In genomic region chr5:122030251-122030650, GRCh38 we compare ENCODE assay signal across 22 cellular contexts. TPM values are rescaled to one million over a fixed set of nuclear protein-coding genes. Genes with fewer than 3 reads are reported as not detected.
DNase-seq lines count a peak whose midpoint lies in the region; ATAC-seq and TF ChIP-seq lines count a peak whose summit lies in the region.
"Had no signal": no experiment of that assay in that cellular context is flagged by ENCODE, and none has a peak within 500 bp of the region (broad histone marks: within the 10 kb centered on the region; RNA-seq: fewer than 3 reads in every experiment).

No MANE protein-coding gene starts in this region.

- in situ Hi-C loops in SK-MEL-5 (cut with HindIII; ENCODE audit: low pct_unique_long_range_greater_than_20kb, low sequenced_read_pairs), result no loop called here

- H3T11ph ChIP-seq in H9 (ENCODE audit: low read length), result no peak overlapping the region

- H3K79me2 ChIP-seq in H9 (ENCODE audit: insufficient read depth, low read length) (no peaks in the 10 kb centered on the region), trophoblast cell (ENCODE audit: control insufficient read depth, insufficient read depth, low read length, poor library complexity) (no peaks in the 10 kb centered on the region)

- TF ChIP-seq CTCF in H9 (conservative IDR thresholded peaks at IDR 0.05) (peak; percentile 30; the same call in 1 of the 3 replicates), fibroblast of pulmonary artery (IDR thresholded peaks at IDR 0.05; ENCODE audit: low read length, missing control alignments) (peak; percentile 13), lower leg skin (IDR thresholded peaks at IDR 0.05) (no peak)

- H3K4me2 ChIP-seq in H9 (ENCODE audit: insufficient read depth, insufficient read length, low read length) (no peak overlapping the region), trophoblast cell (ENCODE audit: low read length) (no peak overlapping the region)
- H3K4me2 ChIP-seq: SK-N-SH had no signal

- H3K23ac ChIP-seq in H9 (ENCODE audit: insufficient read length, low read depth, low read length) (no peak overlapping the region), trophoblast cell (ENCODE audit: low read length) (no peak overlapping the region)

- H2BK5ac ChIP-seq in H9 (ENCODE audit: insufficient read length, low read length), result no peak overlapping the region
- H2BK5ac ChIP-seq in trophoblast cell (ENCODE audit: low read depth, low read length, poor library complexity), result no peak overlapping the region

- H4K12ac ChIP-seq in trophoblast cell (ENCODE audit: low read depth, low read length), result no peak overlapping the region

- H2AFZ ChIP-seq in H9 (ENCODE audit: low read length) (no peak overlapping the region), trophoblast cell (ENCODE audit: insufficient read depth, low read length, poor library complexity) (no peak overlapping the region)

- peaks cover 4 to 19% (median 6%) of the 10 kb centered on the region in 3 experiments; a peak in 5 of 7 replicates for H3K36me3 Mint-ChIP-seq in H9 (ENCODE audit: insufficient read depth in 1 of 3, low read depth in 3 of 3)

- no peaks in the 10 kb centered on the region for H4K20me1 ChIP-seq in H9 (ENCODE audit: control insufficient read depth, insufficient read depth, insufficient read length)

- no peaks in the 10 kb centered on the region for H3K27me3 ChIP-seq in H9 (ENCODE audit: insufficient read depth, low read length)
- H3K27me3 ChIP-seq in trophoblast cell (ENCODE audit: insufficient read depth, low read length), result no peaks in the 10 kb centered on the region
- H3K27me3 ChIP-seq: body of pancreas had no signal

- no peak overlapping the region; a peak in 1 of 7 replicates for H3K27ac Mint-ChIP-seq in H9
- H3K27ac Mint-ChIP-seq: dendritic cell treated with granulocyte-macrophage colony-stimulating factor and Interleukin-4, amounts not matched to agents 40 ng/mL and 50 ng/mL, for 4 days had no signal

- no peak overlapping the region for H3K9ac ChIP-seq in H9 (ENCODE audit: extremely low read depth, insufficient read length, low read length)
- no peak overlapping the region for H3K9ac ChIP-seq in trophoblast cell (ENCODE audit: low read length)
- H3K9ac ChIP-seq: SK-N-SH had no signal

- no peak for DNase-seq in H9
- DNase-seq in SK-MEL-5 (ENCODE audit: low read depth, low spot score), result peak; percentile 53
- peak; percentile 23 for DNase-seq in fibroblast of pulmonary artery (ENCODE audit: low read depth)
- peak; percentile 25 to 56 for DNase-seq in trophoblast cell
- DNase-seq in lower leg skin (ENCODE audit: low spot score in 2 of 2), result no peak
- no peak for DNase-seq in NCI-H2196 (lab: John Stamatoyannopoulos, UW; ENCODE audit: unreplicated experiment)
- no peak for DNase-seq in AG08395 (ENCODE audit: low spot score)
- DNase-seq: activated CD4-positive, alpha-beta T cell treated with anti-CD3 and anti-CD28 coated beads for 1 hour; activated naive CD4-positive, alpha-beta T cell; body of pancreas; GF-D8; Kasumi-1; left ventricle myocardium superior; NCI-H1417 treated with DMSO at 0.1 percent for 48 hours; NCI-H2171; NCI-H748 treated with DMSO at 0.1 percent for 48 hours; posterior cingulate gyrus; SK-N-SH; T-helper 9 cell had no signal

- no peak overlapping the region for H2AK5ac ChIP-seq in H9 (ENCODE audit: insufficient read length, low read length)
- H2AK5ac ChIP-seq in trophoblast cell (ENCODE audit: low read length), result no peak overlapping the region

- intact Hi-C loops in lower leg skin (cut with DNase I; ENCODE audit: low total_unique reads), result no loop called here

- H3K14ac ChIP-seq in H9 (ENCODE audit: insufficient read depth, low read length), result no peak overlapping the region
- no peak overlapping the region for H3K14ac ChIP-seq in trophoblast cell (ENCODE audit: low read length)

- H2BK120ac ChIP-seq in H9 (ENCODE audit: low read depth, low read length, poor library complexity, severe bottlenecking), result no peak overlapping the region
- no peak overlapping the region for H2BK120ac ChIP-seq in trophoblast cell (ENCODE audit: insufficient read depth, low read length, poor library complexity)

- H2BK15ac ChIP-seq in H9 (ENCODE audit: low read depth, low read length), result no peak overlapping the region

- H3K27ac ChIP-seq in H9 (ENCODE audit: insufficient read length, low read depth, low read length) (no peak overlapping the region), trophoblast cell (ENCODE audit: low read depth, low read length) (no peak overlapping the region)
- H3K27ac ChIP-seq: body of pancreas, thoracic aorta had no signal

- H3K18ac ChIP-seq in H9 (ENCODE audit: insufficient read length, low read depth, low read length), result no peak overlapping the region
- no peak overlapping the region for H3K18ac ChIP-seq in trophoblast cell (ENCODE audit: low read length)

- no peak overlapping the region for H2BK12ac ChIP-seq in H9 (ENCODE audit: insufficient read length, low read depth, low read length)
- H2BK12ac ChIP-seq in trophoblast cell (ENCODE audit: low read length), result no peak overlapping the region

- H3K79me1 ChIP-seq in H9 (ENCODE audit: insufficient read depth, low read depth, low read length, poor library complexity, severe bottlenecking) (no peaks in the 10 kb centered on the region), trophoblast cell (ENCODE audit: low read length) (no peaks in the 10 kb centered on the region)

- peaks cover 2 to 5% of the 10 kb centered on the region in 2 experiments for H3K36me3 ChIP-seq in trophoblast cell (ENCODE audit: control insufficient read depth in 1 of 2, insufficient read depth in 2 of 2, low read length in 2 of 2)
- H3K36me3 ChIP-seq: thoracic aorta had no signal

- no peak overlapping the region for H3K56ac ChIP-seq in H9 (ENCODE audit: insufficient read length, low read depth, low read length)

- no peak overlapping the region for H2BK20ac ChIP-seq in H9 (ENCODE audit: low read depth, low read length, poor library complexity, severe bottlenecking)

- H3K9me3 Mint-ChIP-seq in H9, result no peaks in the 10 kb centered on the region; a peak in 1 of 5 replicates
- H3K9me3 Mint-ChIP-seq: dendritic cell treated with granulocyte-macrophage colony-stimulating factor and Interleukin-4, amounts not matched to agents 40 ng/mL and 50 ng/mL, for 4 days had no signal

- no peaks in the 10 kb centered on the region for H3K27me3 Mint-ChIP-seq in H9 (ENCODE audit: low read depth)
- H3K27me3 Mint-ChIP-seq: dendritic cell treated with granulocyte-macrophage colony-stimulating factor and Interleukin-4, amounts not matched to agents 40 ng/mL and 50 ng/mL, for 4 days had no signal

- H4K8ac ChIP-seq in H9 (replicated peaks; ENCODE audit: insufficient read length, low read depth, low read length) (no peak overlapping the region), trophoblast cell (ENCODE audit: low read depth, low read length) (no peak overlapping the region)

- H4K91ac ChIP-seq in H9 (ENCODE audit: insufficient read length, low read depth, low read length) (no peak overlapping the region), trophoblast cell (ENCODE audit: low read depth, low read length) (no peak overlapping the region)

- H3K4me3 Mint-ChIP-seq in H9, result no peak overlapping the region
- H3K4me3 Mint-ChIP-seq: dendritic cell treated with granulocyte-macrophage colony-stimulating factor and Interleukin-4, amounts not matched to agents 40 ng/mL and 50 ng/mL, for 4 days had no signal

- H3K23me2 ChIP-seq in H9 (ENCODE audit: insufficient read length, low read depth, low read length, poor library complexity, severe bottlenecking), result no peaks in the 10 kb centered on the region

- no peak for ATAC-seq in HG03039 (IDR thresholded peaks at IDR 0.05; ENCODE audit: unreplicated experiment)
- ATAC-seq: body of pancreas, left ventricle myocardium superior had no signal

- H4K5ac ChIP-seq in H9 (ENCODE audit: insufficient read length, low read depth, low read length), result no peak overlapping the region

- H3K9me3 ChIP-seq in H9 (ENCODE audit: control insufficient read depth, low read depth, low read length) (no peaks in the 10 kb centered on the region), trophoblast cell (ENCODE audit: insufficient read depth, low read depth, low read length) (no peaks in the 10 kb centered on the region)
- H3K9me3 ChIP-seq: body of pancreas, SK-N-SH, thoracic aorta had no signal

- no peak overlapping the region for H3K4me3 ChIP-seq in fibroblast of pulmonary artery (replicated peaks; ENCODE audit: low read depth, low read length)
- no peak overlapping the region for H3K4me3 ChIP-seq in trophoblast cell (ENCODE audit: low read depth, low read length)
- no peak overlapping the region for H3K4me3 ChIP-seq in lower leg skin (ENCODE audit: low read depth, poor library complexity, severe bottlenecking)
- H3K4me3 ChIP-seq: body of pancreas, thoracic aorta had no signal

- H3K4me1 Mint-ChIP-seq in H9, result no peaks in the 10 kb centered on the region

- no peaks in the 10 kb centered on the region for H3K4me1 ChIP-seq in H9 (ENCODE audit: insufficient read depth, low read length)
- no peaks in the 10 kb centered on the region for H3K4me1 ChIP-seq in trophoblast cell (ENCODE audit: control insufficient read depth in 1 of 2, insufficient read depth in 2 of 2, low read length in 2 of 2)
- H3K4me1 ChIP-seq: body of pancreas had no signal

- H3K4ac ChIP-seq in H9 (ENCODE audit: low read depth, low read length) (no peak overlapping the region), trophoblast cell (ENCODE audit: low read depth, low read length) (no peak overlapping the region)

- TF ChIP-seq POLR2A in lower leg skin (IDR thresholded peaks at IDR 0.05), result no peak

RNA-seq across cellular contexts. Expression of gene LOX, which starts 47.8 kb away (rescaled TPM):
- 0.61 and 0.79 TPM in 2 replicates for total RNA-seq in H9 (2021)
- 0.08 and 0.58 TPM in 2 replicates for total RNA-seq in SK-MEL-5 (2014; rRNA removed; shearing (Covaris generic))
- 1.1 and 2.0 TPM in 2 replicates for polyA plus RNA-seq in SK-MEL-5 (2015; cell fraction: cytosol; rRNA removed)
- polyA plus RNA-seq in SK-MEL-5 (2015; cell fraction: nucleus; rRNA removed), result 0.57 TPM in 1 of 2 replicates, not detected in the other
- 24.7 and 27.2 TPM in 2 replicates for polyA plus RNA-seq in trophoblast cell (2013)
- total RNA-seq in lower leg skin, result 10 to 100 TPM in 2 of 4 donors, 1 to 10 TPM in 2; 6.5 to 48.2 (median 12.6) TPM

Comparison
In these comparisons a context has a peak if more than half of its experiments do, and no peak if none do; other contexts are left out.
1. DNase-seq: peak in SK-MEL-5 (single experiment), fibroblast of pulmonary artery (single experiment) and trophoblast cell (2 of 2); none in H9 (single experiment), lower leg skin (0 of 2), NCI-H2196 (single experiment) and AG08395 (single experiment).
2. CTCF ChIP-seq: peak in H9 (single experiment) and fibroblast of pulmonary artery (single experiment); none in lower leg skin (0 of 3).